ENCODE assay signal across 17 cellular contexts in the genomic region with DNA sequence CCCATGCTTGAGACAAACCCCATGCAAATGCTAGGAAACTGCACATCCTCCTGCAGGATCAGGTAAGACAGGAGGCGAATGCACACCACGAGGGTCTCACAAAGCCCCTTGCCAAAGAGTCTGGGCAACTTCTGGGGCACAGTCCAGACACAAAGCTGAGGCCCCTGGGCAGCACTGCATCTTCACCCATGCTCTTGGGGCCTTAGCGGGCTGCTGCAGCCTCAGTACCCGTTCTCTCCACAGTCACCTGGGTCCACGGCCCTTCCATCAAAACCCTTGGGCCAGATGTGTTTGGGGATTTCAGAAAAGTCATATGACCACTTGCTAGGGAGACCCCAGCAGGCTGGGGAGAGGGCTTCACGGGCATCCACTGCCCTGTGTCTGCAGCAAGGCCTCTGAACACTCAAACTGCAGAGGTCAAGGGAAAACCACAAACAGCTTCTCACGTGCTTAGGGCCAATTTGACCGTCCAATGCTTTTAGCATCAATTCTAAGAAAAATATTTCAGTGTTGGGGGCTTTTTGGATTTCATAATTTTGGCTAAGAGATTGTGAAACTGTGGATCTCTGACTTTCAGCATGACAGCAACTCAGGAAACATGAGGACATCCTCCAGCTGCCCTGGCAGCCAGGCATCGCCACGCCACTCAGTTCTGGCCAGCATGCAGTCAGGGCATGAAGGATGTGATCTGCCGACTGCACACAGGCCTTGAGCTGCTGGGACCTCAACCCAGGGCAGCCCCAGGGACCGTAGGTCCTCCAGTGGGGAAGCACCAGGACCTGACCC. TPM values are rescaled to one million over a fixed set of nuclear protein-coding genes. Genes with fewer than 3 reads are reported as not detected.
A peak's percentile ranks its signal among the peaks of the same experiment; 100 is the strongest.
DNase-seq lines count a peak whose midpoint lies in the region; ATAC-seq, FAIRE-seq and TF ChIP-seq lines count a peak whose summit lies in the region.
"Had no signal": no experiment of that assay in that cellular context is flagged by ENCODE, and none has a peak within 500 bp of the region (broad histone marks: within the 10 kb centered on the region; RNA-seq: fewer than 3 reads in every experiment).

No MANE protein-coding gene starts in this region.

- H3K9me3 ChIP-seq in spleen: no peaks in the 10 kb centered on the region
- H3K9me3 ChIP-seq in esophagus muscularis mucosa: no peaks in the 10 kb centered on the region

- no peak for TF ChIP-seq CTCF in spleen (IDR thresholded peaks at IDR 0.05 in 8 of 11, conservative IDR thresholded peaks at IDR 0.05 in 3 of 11)
- TF ChIP-seq CTCF in brain microvascular endothelial cell (IDR thresholded peaks at IDR 0.05; ENCODE audit: low read depth, low read length, missing control alignments): no peak
- no peak for TF ChIP-seq CTCF in esophagus muscularis mucosa (IDR thresholded peaks at IDR 0.05)

- no peak for ATAC-seq in activated T-cell treated with anti-CD3 and anti-CD28 coated beads, Interleukin-2, amount 50 U/mL, for 4 hours
- no peak for ATAC-seq in activated naive CD8-positive, alpha-beta T cell treated with anti-CD3 and anti-CD28 coated beads, Interleukin-2, amount 10 ng/mL, durations not matched to agents 7 days and 5 days (ENCODE audit: low read depth)
- no peak for ATAC-seq in HG03520 (IDR thresholded peaks at IDR 0.05; ENCODE audit: unreplicated experiment)

- H3K27me3 Mint-ChIP-seq in activated T-cell treated with anti-CD3 and anti-CD28 coated beads, Interleukin-2, amount 50 U/mL, for 4 hours (ENCODE audit: low read depth): no peaks in the 10 kb centered on the region
- no peaks in the 10 kb centered on the region for H3K27me3 Mint-ChIP-seq in activated naive CD8-positive, alpha-beta T cell treated with anti-CD3 and anti-CD28 coated beads, Interleukin-2, amount 10 ng/mL, durations not matched to agents 7 days and 5 days

- no peak for TF ChIP-seq POLR2A in spleen (IDR thresholded peaks at IDR 0.05)
- no peak for TF ChIP-seq POLR2A in esophagus muscularis mucosa (IDR thresholded peaks at IDR 0.05; ENCODE audit: low read depth)

- H3K9me3 Mint-ChIP-seq in activated T-cell treated with anti-CD3 and anti-CD28 coated beads, Interleukin-2, amount 50 U/mL, for 4 hours: no peaks in the 10 kb centered on the region
- H3K9me3 Mint-ChIP-seq in activated naive CD8-positive, alpha-beta T cell treated with anti-CD3 and anti-CD28 coated beads, Interleukin-2, amount 10 ng/mL, durations not matched to agents 7 days and 5 days: no peaks in the 10 kb centered on the region
- H3K9me3 Mint-ChIP-seq: neural crest cell had no signal

- peak; percentile 10 for DNase-seq in activated T-cell treated with anti-CD3 and anti-CD28 coated beads, Interleukin-2, amount 50 U/mL, for 1 hour
- DNase-seq in activated T-cell treated with anti-CD3 and anti-CD28 coated beads, Interleukin-2, amount 50 U/mL, for 4 hours: no peak
- no peak for DNase-seq in GM18507 (ENCODE audit: extremely low spot score, insufficient read length, low read depth)
- DNase-seq in activated naive CD8-positive, alpha-beta T cell treated with anti-CD3 and anti-CD28 coated beads, Interleukin-2, amount 10 ng/mL, durations not matched to agents 7 days and 5 days: peak; percentile 13
- peak; percentile 69 for DNase-seq in spleen
- DNase-seq in brain microvascular endothelial cell: no peak
- no peak for DNase-seq in esophagus muscularis mucosa (ENCODE audit: extremely low spot score)
- DNase-seq: Calu3; erythroblast; mammary epithelial cell; NCI-H2107; NCI-H748 treated with DMSO at 0.1 percent for 48 hours; retina; stimulated activated CD4-positive, alpha-beta T cell treated with anti-CD3 and anti-CD28 coated beads, Interleukin-2, amount 100 ng/mL, for 24 hours; trophoblast cell had no signal

- H3K4me3 ChIP-seq in spleen (no peak overlapping the region), brain microvascular endothelial cell (ENCODE audit: low read depth, low read length) (no peak overlapping the region), esophagus muscularis mucosa (no peak overlapping the region)

- 56 to 76% (median 63%) methylated on average over 9 to 12 of the region's 12 CpGs for WGBS in spleen, 5 donors
- 81% methylated on average over 9 of the region's 12 CpGs for WGBS in esophagus muscularis mucosa

- H3K4me1 ChIP-seq in spleen (peaks cover 0 to 53% (median 32%) of the 10 kb centered on the region in 6 donors), esophagus muscularis mucosa (no peaks in the 10 kb centered on the region)

- peak overlapping the region in 5 of 8 donors; percentile 1 to 84 (median 73) for H3K27ac ChIP-seq in spleen
- H3K27ac ChIP-seq in brain microvascular endothelial cell: no peak overlapping the region
- no peak overlapping the region for H3K27ac ChIP-seq in esophagus muscularis mucosa (replicated peaks in 1 of 4)

- peaks cover 11% of the 10 kb centered on the region for H3K36me3 Mint-ChIP-seq in activated T-cell treated with anti-CD3 and anti-CD28 coated beads, Interleukin-2, amount 50 U/mL, for 4 hours (ENCODE audit: insufficient read depth)
- peaks cover 19% of the 10 kb centered on the region for H3K36me3 Mint-ChIP-seq in activated naive CD8-positive, alpha-beta T cell treated with anti-CD3 and anti-CD28 coated beads, Interleukin-2, amount 10 ng/mL, durations not matched to agents 7 days and 5 days

- POLR2A ChIA-PET in activated naive CD8-positive, alpha-beta T cell treated with anti-CD3 and anti-CD28 coated beads, Interleukin-2, amount 10 ng/mL, durations not matched to agents 7 days and 5 days (lab: Charles Lee): no interaction called here

- H3K4me1 Mint-ChIP-seq in activated T-cell treated with anti-CD3 and anti-CD28 coated beads, Interleukin-2, amount 50 U/mL, for 4 hours (ENCODE audit: low read depth): peaks cover 23% of the 10 kb centered on the region
- H3K4me1 Mint-ChIP-seq in activated naive CD8-positive, alpha-beta T cell treated with anti-CD3 and anti-CD28 coated beads, Interleukin-2, amount 10 ng/mL, durations not matched to agents 7 days and 5 days: peaks cover 6% of the 10 kb centered on the region
- H3K4me1 Mint-ChIP-seq: neural crest cell had no signal

- intact Hi-C loops in spleen (cut with DNase I; ENCODE audit: low total_unique reads): no loop called here
- intact Hi-C loops in esophagus muscularis mucosa (cut with DNase I): no loop called here

- in situ Hi-C loops in brain microvascular endothelial cell (cut with HindIII; ENCODE audit: low pct_ligation_motif_present, low sequenced_read_pairs): no loop called here

- H3K27me3 ChIP-seq in spleen (replicated peaks in 1 of 7) (no peaks in the 10 kb centered on the region), brain microvascular endothelial cell (replicated peaks) (no peaks in the 10 kb centered on the region), esophagus muscularis mucosa (no peaks in the 10 kb centered on the region)

- no peak for TF ChIP-seq EP300 in esophagus muscularis mucosa (IDR thresholded peaks at IDR 0.05)

- peak; percentile 62 for FAIRE-seq in GM18507 (lab: Jason Lieb, UNC)

- peaks cover 0 to 41% (median 0%) of the 10 kb centered on the region in 6 donors for H3K36me3 ChIP-seq in spleen
- H3K36me3 ChIP-seq in brain microvascular endothelial cell (replicated peaks): no peaks in the 10 kb centered on the region
- H3K36me3 ChIP-seq in esophagus muscularis mucosa: peaks cover 0 to 5% (median 0%) of the 10 kb centered on the region in 4 donors

- H3K4me3 Mint-ChIP-seq in activated T-cell treated with anti-CD3 and anti-CD28 coated beads, Interleukin-2, amount 50 U/mL, for 4 hours: no peak overlapping the region
- H3K4me3 Mint-ChIP-seq in activated naive CD8-positive, alpha-beta T cell treated with anti-CD3 and anti-CD28 coated beads, Interleukin-2, amount 10 ng/mL, durations not matched to agents 7 days and 5 days: no peak overlapping the region
- H3K4me3 Mint-ChIP-seq: neural crest cell had no signal

- no peak overlapping the region for H3K27ac Mint-ChIP-seq in activated naive CD8-positive, alpha-beta T cell treated with anti-CD3 and anti-CD28 coated beads, Interleukin-2, amount 10 ng/mL, durations not matched to agents 7 days and 5 days

RNA-seq across cellular contexts. Expression of a gene that starts 20.0 kb away (rescaled TPM):
- 10 to 100 TPM; 35.6 to 62.7 (median 49.8) TPM for total RNA-seq in activated T-cell treated with anti-CD3 and anti-CD28 coated beads, Interleukin-2, amount 50 U/mL, for 4 hours
- total RNA-seq in activated naive CD8-positive, alpha-beta T cell treated with anti-CD3 and anti-CD28 coated beads, Interleukin-2, amount 10 ng/mL, durations not matched to agents 7 days and 5 days: 100 to 1,000 TPM; 132 to 153 TPM
- total RNA-seq in spleen (10 to 100 TPM; 10.4 to 35.6 (median 20.8) TPM), esophagus muscularis mucosa (1 to 10 TPM; 1.5 to 3.3 (median 2.2) TPM)
- polyA plus RNA-seq in spleen: 10 to 100 TPM in 2 of 3 donors, 1 to 10 TPM in 1; 8.0 to 11.8 (median 10.6) TPM

RNA-seq across cellular contexts. Expression of a gene that starts 21.0 kb away (rescaled TPM):
- total RNA-seq in activated T-cell treated with anti-CD3 and anti-CD28 coated beads, Interleukin-2, amount 50 U/mL, for 4 hours: 10 to 100 TPM; 66.3 to 74.1 (median 73.7) TPM
- 10 to 100 TPM; 78.8 to 84.6 TPM for total RNA-seq in activated naive CD8-positive, alpha-beta T cell treated with anti-CD3 and anti-CD28 coated beads, Interleukin-2, amount 10 ng/mL, durations not matched to agents 7 days and 5 days
- 10 to 100 TPM; 36.1 to 89.3 (median 49.8) TPM for total RNA-seq in spleen
- polyA plus RNA-seq in spleen: 10 to 100 TPM; 37.3 to 56.5 (median 47.9) TPM
- total RNA-seq in esophagus muscularis mucosa: 10 to 100 TPM; 69.1 to 87.2 (median 73.7) TPM

RNA-seq across cellular contexts. Expression of a gene that starts 27.2 kb away (rescaled TPM):
- 10 to 100 TPM; 40.5 to 42.3 (median 41.8) TPM for total RNA-seq in activated T-cell treated with anti-CD3 and anti-CD28 coated beads, Interleukin-2, amount 50 U/mL, for 4 hours
- 10 to 100 TPM; 88.1 to 88.9 TPM for total RNA-seq in activated naive CD8-positive, alpha-beta T cell treated with anti-CD3 and anti-CD28 coated beads, Interleukin-2, amount 10 ng/mL, durations not matched to agents 7 days and 5 days
- total RNA-seq in spleen (10 to 100 TPM; 38.4 to 74.0 (median 51.1) TPM), esophagus muscularis mucosa (10 to 100 TPM; 19.5 to 26.6 (median 24.5) TPM)
- 10 to 100 TPM; 28.4 to 33.7 (median 30.6) TPM for polyA plus RNA-seq in spleen

RNA-seq across cellular contexts. Expression of a gene that starts 59.2 kb away (rescaled TPM):
- under 1 TPM; 0.60 to 0.76 (median 0.63) TPM for total RNA-seq in activated T-cell treated with anti-CD3 and anti-CD28 coated beads, Interleukin-2, amount 50 U/mL, for 4 hours
- 1 to 10 TPM in 1 of 2 experiments, under 1 TPM in 1; 0.97 to 1.4 TPM for total RNA-seq in activated naive CD8-positive, alpha-beta T cell treated with anti-CD3 and anti-CD28 coated beads, Interleukin-2, amount 10 ng/mL, durations not matched to agents 7 days and 5 days
- total RNA-seq in spleen (1 to 10 TPM; 1.5 to 3.5 (median 3.0) TPM), esophagus muscularis mucosa (1 to 10 TPM in 1 of 4 donors, under 1 TPM in 2, not detected in 1; 0.32 to 1.3 (median 0.42) TPM)
- 1 to 10 TPM in 1 of 3 donors, under 1 TPM in 2; 0.46 to 1.3 (median 0.56) TPM for polyA plus RNA-seq in spleen

Comparison
In these comparisons a context has a peak if more than half of its experiments do, and no peak if none do; other contexts are left out.
1. DNase-seq: peak in activated T-cell treated with anti-CD3 and anti-CD28 coated beads, Interleukin-2, amount 50 U/mL, for 1 hour (single experiment), activated naive CD8-positive, alpha-beta T cell treated with anti-CD3 and anti-CD28 coated beads, Interleukin-2, amount 10 ng/mL, durations not matched to agents 7 days and 5 days (single experiment) and spleen (single experiment); none in activated T-cell treated with anti-CD3 and anti-CD28 coated beads, Interleukin-2, amount 50 U/mL, for 4 hours (single experiment), GM18507 (single experiment), brain microvascular endothelial cell (single experiment) and esophagus muscularis mucosa (single experiment).
2. H3K27ac ChIP-seq: peak in spleen (5 of 8); none in brain microvascular endothelial cell (single experiment) and esophagus muscularis mucosa (0 of 4).